9 cellular contexts compared by ENCODE assay signal in genomic region chr3:167814441-167814951, GRCh38.
DNase-seq lines count a peak whose midpoint lies in the region; FAIRE-seq lines count a peak whose summit lies in the region.
"Had no signal": no experiment of that assay in that cellular context is flagged by ENCODE, and none has a peak within 500 bp of the region (broad histone marks: within the 10 kb centered on the region; RNA-seq: fewer than 3 reads in every experiment).

No MANE protein-coding gene starts in this region.

- peak overlapping the region; percentile 76 for H3K27ac ChIP-seq in cingulate gyrus (ENCODE audit: low read depth, low read length)

- DNase-seq in AG08395 (ENCODE audit: low spot score): peak; percentile 40
- peak; percentile 77 to 94 for DNase-seq in NCI-H2081 (lab: John Stamatoyannopoulos, UW)
- peak; percentile 77 for DNase-seq in middle frontal gyrus (ENCODE audit: extremely low spot score, low spot score)
- DNase-seq in RCC 7860 (ENCODE audit: low spot score): no peak
- no peak for DNase-seq in RKO (ENCODE audit: low spot score)
- DNase-seq in kidney tubule cell (ENCODE audit: low spot score): no peak
- no peak for DNase-seq in activated CD4-positive, CD25-positive, alpha-beta regulatory T cell treated with anti-CD3 and anti-CD28 coated beads, Interleukin-2, amount 50 U/mL, for 72 hours
- DNase-seq: stimulated activated naive CD4-positive, alpha-beta T cell had no signal

- no peak for FAIRE-seq in RCC 7860 (lab: Jason Lieb, UNC)

Comparison
In these comparisons a context has a peak if more than half of its experiments do, and no peak if none do; other contexts are left out.
1. DNase-seq: peak in AG08395 (single experiment), NCI-H2081 (2 of 2) and middle frontal gyrus (single experiment); none in RCC 7860 (single experiment), RKO (single experiment), kidney tubule cell (single experiment) and activated CD4-positive, CD25-positive, alpha-beta regulatory T cell treated with anti-CD3 and anti-CD28 coated beads, Interleukin-2, amount 50 U/mL, for 72 hours (single experiment).